20 cellular contexts compared by ENCODE assay signal in genomic region chr3:197229178-197229577, GRCh38.
"Had no signal": no experiment of that assay in that cellular context is flagged by ENCODE, and none has a peak within 500 bp of the region (broad histone marks: within the 10 kb centered on the region; RNA-seq: fewer than 3 reads in every experiment).

No MANE protein-coding gene starts in this region.

- H3K4me3 ChIP-seq: MG63, SJSA1, SK-N-MC had no signal

- H3K9me3 ChIP-seq: MG63, SJSA1 had no signal

- H3K4me1 ChIP-seq: SJSA1 had no signal

- H3K27me3 ChIP-seq: MG63, SJSA1 had no signal

- DNase-seq: IMR-90, Karpas-422, KG1, MG63, NCI-H1092, NCI-H1105 treated with DMSO at 0.1 percent for 48 hours, NCI-H1436, NCI-H187, NCI-H2029, NCI-H2081 treated with DMSO at 0.1 percent for 48 hours, NCI-H2171, NCI-H345, NCI-H526 treated with DMSO at 0.1 percent for 48 hours, NCI-H774, Right ventricle myocardium superior, RPMI8226, SIG-M5 had no signal

- ATAC-seq: HepG2 had no signal

- H3K27ac ChIP-seq: SJSA1, SK-N-MC had no signal
